31 cellular contexts compared by ENCODE assay signal in the genomic region with DNA sequence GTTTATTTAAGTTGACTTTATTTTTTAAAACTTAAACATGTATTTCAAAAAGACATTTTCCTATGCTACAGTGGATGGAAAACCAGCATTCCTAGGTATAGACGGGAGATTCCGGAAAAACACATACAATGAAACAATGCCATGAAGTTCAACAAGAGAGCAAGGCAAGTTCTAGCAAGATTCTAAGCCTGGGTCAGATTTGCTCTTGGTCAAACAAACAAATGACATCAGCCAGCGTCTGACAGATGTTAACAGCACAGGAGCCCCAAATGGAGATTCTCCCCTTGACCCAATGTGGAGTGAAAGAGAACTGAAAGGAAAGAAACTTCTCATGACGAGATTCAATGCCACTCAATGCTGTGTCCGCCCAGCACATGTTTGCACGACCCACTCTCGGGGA.
"Had no signal": no experiment of that assay in that cellular context is flagged by ENCODE, and none has a peak within 500 bp of the region (broad histone marks: within the 10 kb centered on the region; RNA-seq: fewer than 3 reads in every experiment).

No MANE protein-coding gene starts in this region.

- H3K4me3 Mint-ChIP-seq: activated naive CD4-positive, alpha-beta T cell treated with anti-CD3 and anti-CD28 coated beads for 36 hours; activated naive CD8-positive, alpha-beta T cell treated with anti-CD3 and anti-CD28 coated beads for 36 hours; activated T-cell treated with anti-CD3 and anti-CD28 coated beads, Interleukin-2, amount 50 U/mL, for 72 hours; mesothelial cell of epicardium; naive B cell; stimulated activated memory B cell treated with anti-CD40 and anti-IgM and Interleukin-4, amounts not matched to agents 10 μg/mL and 1 μg/mL and 100 μg/mL, for 72 hours; stimulated activated naive CD8-positive, alpha-beta T cell treated with anti-CD3 and anti-CD28 coated beads, Interleukin-15, amount 100 ng/mL, for 72 hours had no signal

- H3K9me3 ChIP-seq: adrenal gland, body of pancreas, esophagus muscularis mucosa, ovary, psoas muscle, sigmoid colon, thyroid gland had no signal

- DNase-seq: activated CD4-positive, alpha-beta T cell treated with anti-CD3 and anti-CD28 coated beads for 4 hours; activated CD4-positive, alpha-beta T cell treated with anti-CD3 and anti-CD28 coated beads, Interleukin-2, amount 50 U/mL, for 4 hours; activated naive CD4-positive, alpha-beta T cell treated with anti-CD3 and anti-CD28 coated beads for 36 hours; activated naive CD8-positive, alpha-beta T cell treated with anti-CD3 and anti-CD28 coated beads for 36 hours; activated T-cell treated with anti-CD3 and anti-CD28 coated beads for 4 hours; activated T-cell treated with anti-CD3 and anti-CD28 coated beads, Interleukin-2, amount 50 U/mL, for 72 hours; adrenal gland; aorta; body of pancreas; cerebellar nuclear complex; dorsolateral prefrontal cortex; effector memory CD4-positive, alpha-beta T cell; islet precursor cell; left cardiac atrium; naive B cell; ovary; psoas muscle; sigmoid colon; small intestine; stimulated activated CD4-positive, alpha-beta T cell treated with anti-CD3 and anti-CD28 coated beads, Interleukin-1b, Interleukin-23, amount 100 ng/mL, for 48 hours; stimulated activated CD4-positive, alpha-beta T cell treated with anti-CD3 and anti-CD28 coated beads, Interleukin-4, amount 100 ng/mL, for 4 hours; stimulated activated CD8-positive, alpha-beta memory T cell treated with anti-CD3 and anti-CD28 coated beads, Interleukin-4, amount 100 ng/mL, for 48 hours; stimulated activated naive CD8-positive, alpha-beta T cell treated with anti-CD3 and anti-CD28 coated beads, Interleukin-15, amount 100 ng/mL, for 72 hours; T-helper 1 cell; thyroid gland had no signal

- H3K27me3 ChIP-seq: adrenal gland, body of pancreas, cardiac muscle cell, dorsolateral prefrontal cortex, esophagus muscularis mucosa, ovary, sigmoid colon, thyroid gland had no signal

- H3K36me3 Mint-ChIP-seq: activated naive CD8-positive, alpha-beta T cell treated with anti-CD3 and anti-CD28 coated beads for 36 hours; naive B cell had no signal

- H3K36me3 ChIP-seq: adrenal gland, ovary, thyroid gland had no signal

- H3K27ac Mint-ChIP-seq: activated naive CD4-positive, alpha-beta T cell treated with anti-CD3 and anti-CD28 coated beads for 36 hours; activated naive CD8-positive, alpha-beta T cell treated with anti-CD3 and anti-CD28 coated beads for 36 hours; activated T-cell treated with anti-CD3 and anti-CD28 coated beads, Interleukin-2, amount 50 U/mL, for 72 hours; mesothelial cell of epicardium; stimulated activated memory B cell treated with anti-CD40 and anti-IgM and Interleukin-4, amounts not matched to agents 10 μg/mL and 1 μg/mL and 100 μg/mL, for 72 hours had no signal

- H3K4me1 Mint-ChIP-seq: activated naive CD8-positive, alpha-beta T cell treated with anti-CD3 and anti-CD28 coated beads for 36 hours; stimulated activated naive CD8-positive, alpha-beta T cell treated with anti-CD3 and anti-CD28 coated beads, Interleukin-15, amount 100 ng/mL, for 72 hours had no signal

- H3K27ac ChIP-seq: adrenal gland, body of pancreas, cardiac muscle cell, coronary artery, ovary, psoas muscle, thyroid gland, VCaP had no signal

- H3K9me3 Mint-ChIP-seq: activated naive CD4-positive, alpha-beta T cell treated with anti-CD3 and anti-CD28 coated beads for 36 hours; activated naive CD8-positive, alpha-beta T cell treated with anti-CD3 and anti-CD28 coated beads for 36 hours; activated T-cell treated with anti-CD3 and anti-CD28 coated beads, Interleukin-2, amount 50 U/mL, for 72 hours; mesothelial cell of epicardium; naive B cell; stimulated activated memory B cell treated with anti-CD40 and anti-IgM and Interleukin-4, amounts not matched to agents 10 μg/mL and 1 μg/mL and 100 μg/mL, for 72 hours; stimulated activated naive CD8-positive, alpha-beta T cell treated with anti-CD3 and anti-CD28 coated beads, Interleukin-15, amount 100 ng/mL, for 72 hours had no signal

- H3K4me3 ChIP-seq: adrenal gland, body of pancreas, cardiac muscle cell, coronary artery, dorsolateral prefrontal cortex, esophagus muscularis mucosa, ovary, psoas muscle, sigmoid colon, thyroid gland had no signal

- H3K27me3 Mint-ChIP-seq: activated naive CD8-positive, alpha-beta T cell treated with anti-CD3 and anti-CD28 coated beads for 36 hours; naive B cell; stimulated activated memory B cell treated with anti-CD40 and anti-IgM and Interleukin-4, amounts not matched to agents 10 μg/mL and 1 μg/mL and 100 μg/mL, for 72 hours had no signal

- ATAC-seq: activated T-cell treated with anti-CD3 and anti-CD28 coated beads, Interleukin-2, amount 50 U/mL, for 72 hours; body of pancreas; left cardiac atrium; psoas muscle; stimulated activated memory B cell treated with anti-CD40 and anti-IgM and Interleukin-4, amounts not matched to agents 10 μg/mL and 1 μg/mL and 100 μg/mL, for 72 hours; stimulated activated naive CD8-positive, alpha-beta T cell treated with anti-CD3 and anti-CD28 coated beads, Interleukin-15, amount 100 ng/mL, for 72 hours had no signal
